In genomic region chr15:78621810-78622402, GRCh38 we compare ENCODE assay signal across 19 cellular contexts. TPM values are rescaled to one million over a fixed set of nuclear protein-coding genes. Genes with fewer than 3 reads are reported as not detected.
"Had no signal": no experiment of that assay in that cellular context is flagged by ENCODE, and none has a peak within 500 bp of the region (broad histone marks: within the 10 kb centered on the region; RNA-seq: fewer than 3 reads in every experiment).

No MANE protein-coding gene starts in this region.

- H3K27ac Mint-ChIP-seq: activated CD4-positive, alpha-beta T cell treated with anti-CD3 and anti-CD28 coated beads, Interleukin-2, amount 10 ng/mL, durations not matched to agents 7 days and 5 days; activated naive CD4-positive, alpha-beta T cell treated with anti-CD3 and anti-CD28 coated beads, Interleukin-2, amount 50 U/mL, for 24 hours; T-helper 1 cell treated with Interleukin-12 subunit alpha and Interleukin-12 subunit beta and Interleukin-4 antibody, amounts not matched to agents 30 μg/mL and 1 μg/mL, for 36 hours had no signal

- H3K9me3 ChIP-seq: neutrophil, sigmoid colon, suprapubic skin had no signal

- H3K9me3 Mint-ChIP-seq: activated CD4-positive, alpha-beta T cell treated with anti-CD3 and anti-CD28 coated beads, Interleukin-2, amount 10 ng/mL, durations not matched to agents 7 days and 5 days; activated naive CD4-positive, alpha-beta T cell treated with anti-CD3 and anti-CD28 coated beads, Interleukin-2, amount 50 U/mL, for 24 hours; T-helper 1 cell treated with Interleukin-12 subunit alpha and Interleukin-12 subunit beta and Interleukin-4 antibody, amounts not matched to agents 30 μg/mL and 1 μg/mL, for 36 hours had no signal

- H3K36me3 Mint-ChIP-seq: activated naive CD4-positive, alpha-beta T cell treated with anti-CD3 and anti-CD28 coated beads, Interleukin-2, amount 50 U/mL, for 24 hours had no signal

- DNase-seq: activated CD4-positive, alpha-beta T cell treated with anti-CD3 and anti-CD28 coated beads, Interleukin-2, amount 10 ng/mL, durations not matched to agents 7 days and 5 days; activated CD4-positive, CD25-positive, alpha-beta regulatory T cell; activated effector memory CD4-positive, alpha-beta T cell treated with Interleukin-2 at 50 U/mL for 16 hours; amygdala; brain microvascular endothelial cell; effector memory CD4-positive, alpha-beta T cell; erythroblast; left ventricle myocardium superior; mesendoderm; sigmoid colon; stimulated activated naive CD4-positive, alpha-beta T cell treated with Interleukin-2 at 50 U/mL for 16 hours had no signal

- H3K36me3 ChIP-seq: brain microvascular endothelial cell, neutrophil, sigmoid colon, suprapubic skin had no signal

- H3K4me3 Mint-ChIP-seq: activated CD4-positive, alpha-beta T cell treated with anti-CD3 and anti-CD28 coated beads, Interleukin-2, amount 10 ng/mL, durations not matched to agents 7 days and 5 days; T-helper 1 cell treated with Interleukin-12 subunit alpha and Interleukin-12 subunit beta and Interleukin-4 antibody, amounts not matched to agents 30 μg/mL and 1 μg/mL, for 36 hours had no signal

- H3K4me3 ChIP-seq: hepatocyte, suprapubic skin had no signal

- H3K27ac ChIP-seq: brain microvascular endothelial cell, hepatocyte, neutrophil, sigmoid colon, suprapubic skin had no signal

- ATAC-seq: left ventricle myocardium superior had no signal

RNA-seq across cellular contexts. Expression of gene CHRNA3, which starts 1.1 kb away (rescaled TPM):
- total RNA-seq: activated CD4-positive, alpha-beta T cell treated with anti-CD3 and anti-CD28 coated beads, Interleukin-2, amount 10 ng/mL, durations not matched to agents 7 days and 5 days; activated CD8-positive, alpha-beta memory T cell treated with anti-CD3 and anti-CD28 coated beads for 36 hours; left ventricle myocardium superior; pulmonary artery endothelial cell; ureter had no signal

RNA-seq across cellular contexts. Expression of gene CHRNB4, which starts 19.1 kb away (rescaled TPM):
- total RNA-seq: activated CD4-positive, alpha-beta T cell treated with anti-CD3 and anti-CD28 coated beads, Interleukin-2, amount 10 ng/mL, durations not matched to agents 7 days and 5 days; activated CD8-positive, alpha-beta memory T cell treated with anti-CD3 and anti-CD28 coated beads for 36 hours; hepatocyte; left ventricle myocardium superior; pulmonary artery endothelial cell had no signal
